Comparison of ENCODE assay signal across 1 cellular context in genomic region chr1:3772715-3773571, GRCh38.
A peak's percentile ranks its signal among the peaks of the same experiment; 100 is the strongest.
TF ChIP-seq lines count a peak whose summit lies in the region.

Gene SMIM1, plus strand, starts transcription at chr1:3772749. Its CDS starts 2,625 bp downstream, at chr1:3775374.

TF ChIP-seq in HepG2, 621 proteins besides CTCF, POLR2A, EP300 and RAD21 (continued from another document and continues in another):
- TF ChIP-seq POGK (CRISPR knock-in tag; conservative IDR thresholded peaks at IDR 0.05) (no peak), ETS1 (CRISPR knock-in tag; IDR thresholded peaks at IDR 0.05) (no peak), MYC (CRISPR knock-in tag; IDR thresholded peaks at IDR 0.05; ENCODE audit: borderline replicate concordance) (peak; percentile 41; the same call in 1 of the 2 replicates), RFX5 (IDR thresholded peaks at IDR 0.05; ENCODE audit: low read depth, low read length) (no peak), ZNF7 (CRISPR knock-in tag; IDR thresholded peaks at IDR 0.05) (no peak), AFF4 (CRISPR knock-in tag; IDR thresholded peaks at IDR 0.05) (no peak), IKZF5 (CRISPR knock-in tag; IDR thresholded peaks at IDR 0.05) (no peak), SCMH1 (CRISPR knock-in tag; IDR thresholded peaks at IDR 0.05; ENCODE audit: borderline replicate concordance) (no peak), ZNF274 (CRISPR knock-in tag; IDR thresholded peaks at IDR 0.05) (no peak), ZNF605 (CRISPR knock-in tag; IDR thresholded peaks at IDR 0.05) (peak; percentile 29; the same call in 1 of the 2 replicates), ZFP62 (CRISPR knock-in tag; IDR thresholded peaks at IDR 0.05) (no peak), ZNF788 (CRISPR knock-in tag; IDR thresholded peaks at IDR 0.05; ENCODE audit: borderline replicate concordance) (0 out of 2 replicates have a peak, but pooled peaks have one; percentile 29), TMF1 (CRISPR knock-in tag; IDR thresholded peaks at IDR 0.05; ENCODE audit: low read depth) (peak; percentile 68; the same call in 1 of the 2 replicates), PAF1 (CRISPR knock-in tag; IDR thresholded peaks at IDR 0.05) (no peak), ZNF720 (CRISPR knock-in tag; IDR thresholded peaks at IDR 0.05) (no peak), XRCC5 (optimal IDR thresholded peaks at IDR 0.05; ENCODE audit: low read length) (peak; percentile 19), ZBTB4 (CRISPR knock-in tag; IDR thresholded peaks at IDR 0.05; ENCODE audit: borderline replicate concordance) (no peak), RBM39 (IDR thresholded peaks at IDR 0.05; ENCODE audit: low read depth, low read length, poor library complexity, severe bottlenecking) (no peak), STAT5B (CRISPR knock-in tag; IDR thresholded peaks at IDR 0.05) (no peak), HMGA1 (CRISPR knock-in tag; conservative IDR thresholded peaks at IDR 0.05) (no peak), MAFF (IDR thresholded peaks at IDR 0.05; ENCODE audit: low read depth, low read length) (no peak), SMYD3 (CRISPR knock-in tag; IDR thresholded peaks at IDR 0.05) (no peak), KDM5A (IDR thresholded peaks at IDR 0.05; ENCODE audit: borderline replicate concordance, low read length) (0 out of 2 replicates have a peak, but pooled peaks have one; percentile 38), ZNF776 (CRISPR knock-in tag; IDR thresholded peaks at IDR 0.05) (peak; percentile 75), ATF1 (CRISPR knock-in tag; IDR thresholded peaks at IDR 0.05) (no peak), NR2F2 (IDR thresholded peaks at IDR 0.05; ENCODE audit: borderline replicate concordance, low read depth) (no peak), REXO4 (CRISPR knock-in tag; IDR thresholded peaks at IDR 0.05; ENCODE audit: borderline replicate concordance) (no peak), GMEB1 (CRISPR knock-in tag; IDR thresholded peaks at IDR 0.05; ENCODE audit: borderline replicate concordance) (no peak), ZXDC (CRISPR knock-in tag; IDR thresholded peaks at IDR 0.05) (no peak), ZBTB49 (CRISPR knock-in tag; IDR thresholded peaks at IDR 0.05; ENCODE audit: borderline replicate concordance) (no peak), ZC3H4 (CRISPR knock-in tag; IDR thresholded peaks at IDR 0.05; ENCODE audit: borderline replicate concordance) (no peak), DRAP1 (CRISPR knock-in tag; IDR thresholded peaks at IDR 0.05) (no peak; the same call in 1 of the 2 replicates), CENPBD1 (CRISPR knock-in tag; IDR thresholded peaks at IDR 0.05; ENCODE audit: borderline replicate concordance, low read depth) (no peak), KDM5B (CRISPR knock-in tag; IDR thresholded peaks at IDR 0.05; ENCODE audit: borderline replicate concordance) (no peak; the same call in none of the 2 replicates), ZBTB25 (CRISPR knock-in tag; IDR thresholded peaks at IDR 0.05) (no peak), MYPOP (CRISPR knock-in tag; IDR thresholded peaks at IDR 0.05) (no peak; the same call in 1 of the 2 replicates)
